24 cellular contexts compared by ENCODE assay signal in the genomic region with DNA sequence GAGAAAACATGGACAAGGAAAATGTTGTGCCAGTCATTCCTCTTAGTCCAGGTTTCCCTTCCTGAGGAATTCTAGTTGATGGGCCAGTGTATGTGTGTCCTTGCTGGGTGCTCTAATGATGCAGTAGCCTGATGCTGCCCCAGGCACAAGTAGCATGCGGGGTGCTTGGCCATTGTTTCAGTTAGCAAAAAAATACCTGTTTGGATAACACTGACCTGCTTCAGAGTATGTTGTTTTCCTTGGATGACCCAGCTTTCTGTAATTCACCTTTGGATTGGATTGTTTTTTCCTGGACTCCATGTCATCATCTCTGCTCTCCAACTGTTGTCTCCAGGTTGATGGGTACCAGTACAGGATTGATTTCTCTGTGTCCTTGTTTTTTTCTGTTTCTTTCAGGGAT.
DNase-seq lines count a peak whose midpoint lies in the region; ATAC-seq, FAIRE-seq and TF ChIP-seq lines count a peak whose summit lies in the region.
"Had no signal": no experiment of that assay in that cellular context is flagged by ENCODE, and none has a peak within 500 bp of the region (broad histone marks: within the 10 kb centered on the region; RNA-seq: fewer than 3 reads in every experiment).

No MANE protein-coding gene starts in this region.

- no peak overlapping the region for H3K4me3 ChIP-seq in BLaER1 treated with 17β-estradiol and CSF1 and Interleukin-3, amounts not matched to agents 10 nM and 100 nM
- H3K4me3 ChIP-seq in HUES6 (ENCODE audit: low read depth, low read length), result no peak overlapping the region
- no peak overlapping the region for H3K4me3 ChIP-seq in GM12878
- H3K4me3 ChIP-seq in PC-3 (ENCODE audit: low read length), result no peak overlapping the region
- H3K4me3 ChIP-seq: colonic mucosa, spleen, thoracic aorta had no signal

- TF ChIP-seq CTCF in GM12878 (IDR thresholded peaks at IDR 0.05 in 2 of 3, conservative IDR thresholded peaks at IDR 0.05 in 1 of 3; ENCODE audit: control insufficient read depth in 2 of 3, extremely low read depth in 1 of 3, insufficient read depth in 1 of 3, low read depth in 3 of 3, low read length in 3 of 3), result no peak
- no peak for TF ChIP-seq CTCF in mesothelial cell of epicardium (IDR thresholded peaks at IDR 0.05; ENCODE audit: unreplicated experiment)
- TF ChIP-seq CTCF in PC-3 (conservative IDR thresholded peaks at IDR 0.05; ENCODE audit: low read depth, low read length), result no peak

- H3K79me2 ChIP-seq in GM12878 (ENCODE audit: control insufficient read depth, insufficient read depth, low read length) (peaks cover 31% of the 10 kb centered on the region), PC-3 (ENCODE audit: low read length) (peaks cover 44% of the 10 kb centered on the region)

- no peak for DNase-seq in GM12878 (ENCODE audit: low read depth, low spot score)
- DNase-seq in mesothelial cell of epicardium (ENCODE audit: low spot score in 2 of 2, unreplicated experiment in 2 of 2), result no peak
- no peak for DNase-seq in ACHN
- DNase-seq in SHP77 treated with DMSO at 0.1 percent for 48 hours (lab: John Stamatoyannopoulos, UW), result no peak
- DNase-seq in PC-3, result no peak
- DNase-seq: activated CD4-positive, alpha-beta T cell treated with anti-CD3 and anti-CD28 coated beads, Interleukin-2, amount 10 ng/mL, durations not matched to agents 7 days and 5 days; activated naive CD4-positive, alpha-beta T cell treated with anti-CD3 and anti-CD28 coated beads, Interleukin-2, amount 50 U/mL, for 16 hours; brain microvascular endothelial cell; CD8-positive, alpha-beta memory T cell; colonic mucosa; DMS79 treated with DMSO at 0.1 percent for 48 hours; HFFc6; KBM-7; kidney; NCI-H2029; spleen; stimulated activated CD8-positive, alpha-beta memory T cell treated with anti-CD3 and anti-CD28 coated beads, Interleukin-4, amount 100 ng/mL, for 48 hours; SW 1271 had no signal

- H3K27me3 Mint-ChIP-seq in mesothelial cell of epicardium (ENCODE audit: low read depth), result no peaks in the 10 kb centered on the region
- H3K27me3 Mint-ChIP-seq: activated CD4-positive, alpha-beta T cell treated with anti-CD3 and anti-CD28 coated beads, Interleukin-2, amount 10 ng/mL, durations not matched to agents 7 days and 5 days; CD8-positive, alpha-beta memory T cell had no signal

- BruUV-seq in GM12878 (replicated peaks; lab: Mats Ljungman, UMichigan) (no TSS peak), PC-3 (replicated peaks; lab: Mats Ljungman, UMichigan) (no TSS peak)

- H3K9me3 ChIP-seq in BLaER1 treated with 17β-estradiol and CSF1 and Interleukin-3, amounts not matched to agents 10 nM and 100 nM (replicated peaks in 1 of 11), result no peaks in the 10 kb centered on the region
- H3K9me3 ChIP-seq in HUES6 (ENCODE audit: control insufficient read depth, insufficient read depth, low read depth, low read length), result no peaks in the 10 kb centered on the region
- H3K9me3 ChIP-seq in GM12878 (replicated peaks; ENCODE audit: control insufficient read depth, insufficient read depth, low read length), result no peaks in the 10 kb centered on the region
- no peaks in the 10 kb centered on the region for H3K9me3 ChIP-seq in PC-3 (ENCODE audit: low read length)
- H3K9me3 ChIP-seq: colonic mucosa, spleen, thoracic aorta had no signal

- peak overlapping the region in 9 of 11 experiments; percentile 36 to 75 (median 60); a peak in 14 of 22 replicates for H3K4me2 ChIP-seq in BLaER1 treated with 17β-estradiol and CSF1 and Interleukin-3, amounts not matched to agents 10 nM and 100 nM
- H3K4me2 ChIP-seq in GM12878 (ENCODE audit: control insufficient read depth, insufficient read depth) (peak overlapping the region; percentile 67; the same call in 1 of the 2 replicates), PC-3 (ENCODE audit: low read length) (no peak overlapping the region)

- no peaks in the 10 kb centered on the region for H3K9me3 Mint-ChIP-seq in mesothelial cell of epicardium
- H3K9me3 Mint-ChIP-seq: activated CD4-positive, alpha-beta T cell treated with anti-CD3 and anti-CD28 coated beads, Interleukin-2, amount 10 ng/mL, durations not matched to agents 7 days and 5 days; CD8-positive, alpha-beta memory T cell; HFFc6 had no signal

- POLR2A ChIA-PET in GM12878 (lab: Charles Lee) (interaction anchor here (1.0 kb wide), 1 partner anchor 54 kb away, joined by 3 read pairs; no protein-coding TSS in a partner anchor), PC-3 (lab: Charles Lee; ENCODE audit: unreplicated experiment) (no interaction called here)

- intact Hi-C loops in GM12878 (cut with micrococcal nuclease; ENCODE audit: unreplicated experiment), result no loop called here
- intact Hi-C loops in PC-3 (cut with micrococcal nuclease), result no loop called here

- peak overlapping the region in 7 of 11 experiments; percentile 21 to 59 (median 45); a peak in 10 of 22 replicates for H3K27ac ChIP-seq in BLaER1 treated with 17β-estradiol and CSF1 and Interleukin-3, amounts not matched to agents 10 nM and 100 nM
- no peak overlapping the region; the same call in 1 of the 2 replicates for H3K27ac ChIP-seq in HUES6 (ENCODE audit: low read depth, low read length)
- peak overlapping the region; percentile 76; the same call in 1 of the 2 replicates for H3K27ac ChIP-seq in GM12878 (ENCODE audit: control insufficient read depth, insufficient read depth)
- no peak overlapping the region for H3K27ac ChIP-seq in PC-3 (ENCODE audit: low read length)
- H3K27ac ChIP-seq: brain microvascular endothelial cell, colonic mucosa, thoracic aorta had no signal

- in situ Hi-C loops in GM12878 (cut with MboI) (no loop called here), ACHN (cut with HindIII; ENCODE audit: low pct_ligation_motif_present, low pct_unique_long_range_greater_than_20kb, low sequenced_read_pairs) (no loop called here)

- ATAC-seq in GM12878 (peak; percentile 14; the same call in 1 of the 3 replicates), GM18517 (IDR thresholded peaks at IDR 0.05; ENCODE audit: unreplicated experiment) (no peak), PC-3 (no peak)

- peaks cover 4 to 27% (median 18%) of the 10 kb centered on the region in 11 experiments; a peak in 18 of 22 replicates for H3K36me3 ChIP-seq in BLaER1 treated with 17β-estradiol and CSF1 and Interleukin-3, amounts not matched to agents 10 nM and 100 nM
- H3K36me3 ChIP-seq in HUES6 (ENCODE audit: control insufficient read depth, insufficient read depth, low read length), result no peaks in the 10 kb centered on the region
- peaks cover 0 to 2% of the 10 kb centered on the region in 2 experiments; a peak in 1 of 4 replicates for H3K36me3 ChIP-seq in GM12878 (ENCODE audit: control insufficient read depth in 2 of 2, insufficient read depth in 2 of 2, low read length in 1 of 2)
- H3K36me3 ChIP-seq in PC-3 (ENCODE audit: low read depth, low read length), result no peaks in the 10 kb centered on the region
- H3K36me3 ChIP-seq: brain microvascular endothelial cell, colonic mucosa, spleen, thoracic aorta had no signal

- CTCF ChIA-PET in GM12878 (lab: Yijun Ruan, JAX), result interaction anchor here (0.6 to 2.8 kb wide), 5 partner anchors 18 to 99 kb away, joined by 3 to 6 read pairs (median 4); no protein-coding TSS in a partner anchor
- CTCF ChIA-PET in PC-3 (lab: Charles Lee), result no interaction called here

- peaks cover 29% of the 10 kb centered on the region for H3K4me1 Mint-ChIP-seq in mesothelial cell of epicardium

- H3K36me3 Mint-ChIP-seq in mesothelial cell of epicardium, result no peaks in the 10 kb centered on the region

- H3F3A ChIP-seq in PC-3 (ENCODE audit: low read length, unreplicated experiment), result no peaks in the 10 kb centered on the region

- H2AFZ ChIP-seq in GM12878 (ENCODE audit: control insufficient read depth, low read depth, low read length), result no peak overlapping the region
- H2AFZ ChIP-seq in PC-3 (ENCODE audit: low read length), result no peak overlapping the region

- no peaks in the 10 kb centered on the region for H3K9me2 ChIP-seq in PC-3 (replicated peaks; ENCODE audit: low read length)

- peaks cover 0 to 83% (median 47%) of the 10 kb centered on the region in 11 experiments; a peak in 15 of 22 replicates for H4K20me1 ChIP-seq in BLaER1 treated with 17β-estradiol and CSF1 and Interleukin-3, amounts not matched to agents 10 nM and 100 nM
- H4K20me1 ChIP-seq in GM12878 (ENCODE audit: control insufficient read depth, insufficient read depth), result no peaks in the 10 kb centered on the region
- peaks cover 10% of the 10 kb centered on the region; the same call in 1 of the 2 replicates for H4K20me1 ChIP-seq in PC-3 (ENCODE audit: low read length)

- no peak for TF ChIP-seq EP300 in GM12878 (IDR thresholded peaks at IDR 0.05; ENCODE audit: borderline replicate concordance in 1 of 2, control insufficient read depth in 1 of 2, low read depth in 2 of 2, low read length in 2 of 2)

- SMC1A ChIA-PET in GM12878 (lab: Charles Lee; ENCODE audit: uncharacterized antibody, unreplicated experiment), result interaction anchor here (0.7 to 1.4 kb wide), 4 partner anchors 19 to 70 kb away, joined by 3 to 5 read pairs (median 4); no protein-coding TSS in a partner anchor

- RAD21 ChIA-PET in GM12878 (lab: Charles Lee; ENCODE audit: unreplicated experiment), result interaction anchor here (1.0 kb wide), 1 partner anchor 19 kb away, joined by 3 read pairs; no protein-coding TSS in a partner anchor

- H3K27ac Mint-ChIP-seq in mesothelial cell of epicardium, result peak overlapping the region; percentile 87
- H3K27ac Mint-ChIP-seq: activated CD4-positive, alpha-beta T cell treated with anti-CD3 and anti-CD28 coated beads, Interleukin-2, amount 10 ng/mL, durations not matched to agents 7 days and 5 days had no signal

- TF ChIP-seq RAD21 in GM12878 (IDR thresholded peaks at IDR 0.05; ENCODE audit: insufficient read depth, low read depth, low read length), result no peak

- TF ChIP-seq POLR2A in GM12878 (IDR thresholded peaks at IDR 0.05; ENCODE audit: low read depth, low read length), result no peak

- WGBS in GM12878 (ENCODE audit: insufficient coverage, insufficient replicate concordance, low lambda C conversion rate, missing lambda C conversion rate), result 95% methylated on average over 1 of the region's 1 CpG

- peaks cover 32 to 54% (median 41%) of the 10 kb centered on the region in 10 experiments for H3K4me1 ChIP-seq in BLaER1 treated with 17β-estradiol and CSF1 and Interleukin-3, amounts not matched to agents 10 nM and 100 nM
- H3K4me1 ChIP-seq in HUES6 (ENCODE audit: control insufficient read depth, insufficient read depth, low read length) (peaks cover 43% of the 10 kb centered on the region), GM12878 (ENCODE audit: control insufficient read depth, insufficient read depth, low read length) (peaks cover 18% of the 10 kb centered on the region), PC-3 (ENCODE audit: insufficient read depth, low read length) (peaks cover 14% of the 10 kb centered on the region)
- H3K4me1 ChIP-seq: colonic mucosa had no signal

- H3K4me3 Mint-ChIP-seq in mesothelial cell of epicardium, result no peak overlapping the region
- H3K4me3 Mint-ChIP-seq: activated CD4-positive, alpha-beta T cell treated with anti-CD3 and anti-CD28 coated beads, Interleukin-2, amount 10 ng/mL, durations not matched to agents 7 days and 5 days had no signal

- no peaks in the 10 kb centered on the region for H3K27me3 ChIP-seq in BLaER1 treated with 17β-estradiol and CSF1 and Interleukin-3, amounts not matched to agents 10 nM and 100 nM
- H3K27me3 ChIP-seq in HUES6 (ENCODE audit: control insufficient read depth, insufficient read depth, low read length), result no peaks in the 10 kb centered on the region
- no peaks in the 10 kb centered on the region for H3K27me3 ChIP-seq in GM12878 (replicated peaks in 1 of 2; ENCODE audit: control insufficient read depth in 2 of 2, insufficient read depth in 2 of 2, low read length in 1 of 2)
- H3K27me3 ChIP-seq in PC-3 (ENCODE audit: low read length), result no peaks in the 10 kb centered on the region
- H3K27me3 ChIP-seq: brain microvascular endothelial cell, colonic mucosa, spleen had no signal

- FAIRE-seq in GM12878 (lab: Jason Lieb, UNC), result no peak
- FAIRE-seq: endometrium, kidney, TTC549 had no signal

- H3K9ac ChIP-seq in BLaER1 treated with 17β-estradiol and CSF1 and Interleukin-3, amounts not matched to agents 10 nM and 100 nM, result no peak overlapping the region
- H3K9ac ChIP-seq in HUES6 (ENCODE audit: low read length), result peak overlapping the region; percentile 26
- H3K9ac ChIP-seq in GM12878 (ENCODE audit: control insufficient read depth, insufficient read depth, low read length), result no peak overlapping the region
- H3K9ac ChIP-seq in PC-3 (ENCODE audit: low read length), result no peak overlapping the region

Comparison
In these comparisons a context has a peak if more than half of its experiments do, and no peak if none do; other contexts are left out.
1. H3K27ac ChIP-seq: peak in BLaER1 treated with 17β-estradiol and CSF1 and Interleukin-3, amounts not matched to agents 10 nM and 100 nM (7 of 11) and GM12878 (single experiment); none in HUES6 (single experiment) and PC-3 (single experiment).